21 cellular contexts compared by ENCODE assay signal in the genomic region with DNA sequence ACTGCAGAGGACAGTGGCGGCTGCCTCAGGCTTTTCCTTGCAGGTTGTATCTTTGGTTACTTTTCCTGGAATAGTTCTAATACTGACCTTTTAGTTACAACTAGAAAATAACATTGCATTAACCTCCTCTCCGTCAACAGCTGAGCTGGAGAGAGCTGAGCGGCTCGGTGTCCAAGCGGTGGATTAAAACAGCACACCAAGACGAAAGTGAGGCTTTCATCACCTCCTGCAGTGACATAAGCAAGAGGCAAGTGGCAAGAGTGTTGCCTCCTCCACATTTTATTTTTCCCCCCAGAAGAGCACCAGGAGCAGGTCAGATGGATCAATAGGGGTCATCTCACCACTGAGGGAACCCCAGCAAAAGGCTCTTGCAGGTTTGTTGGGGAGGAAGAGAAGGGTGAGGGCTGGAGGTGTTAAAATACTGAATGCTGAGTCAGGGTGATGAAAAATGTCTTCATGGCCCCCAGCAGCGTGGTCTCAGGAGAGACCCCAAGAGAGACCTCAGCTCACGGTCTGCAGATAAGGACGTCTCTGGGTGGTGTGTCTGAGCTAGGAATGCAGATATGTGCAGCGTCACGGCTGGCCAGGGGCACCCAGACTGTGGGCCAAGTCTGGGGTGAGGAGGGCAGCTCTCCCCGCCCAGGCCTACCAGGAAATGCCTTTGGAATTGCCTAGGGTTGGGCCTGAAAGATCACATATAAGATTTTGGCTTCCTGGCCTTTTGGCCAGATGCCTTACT. TPM values are rescaled to one million over a fixed set of nuclear protein-coding genes. Genes with fewer than 3 reads are reported as not detected.
DNase-seq lines count a peak whose midpoint lies in the region; ATAC-seq, FAIRE-seq and TF ChIP-seq lines count a peak whose summit lies in the region.
"Had no signal": no experiment of that assay in that cellular context is flagged by ENCODE, and none has a peak within 500 bp of the region (broad histone marks: within the 10 kb centered on the region; RNA-seq: fewer than 3 reads in every experiment).

No MANE protein-coding gene starts in this region.

- H2BK5ac ChIP-seq in mesenchymal stem cell (ENCODE audit: low read depth, low read length, poor library complexity, severe bottlenecking) = no peak overlapping the region

- no peak overlapping the region for H4K8ac ChIP-seq in mesenchymal stem cell (ENCODE audit: low read length)

- H4K91ac ChIP-seq in mesenchymal stem cell (ENCODE audit: low read length) = no peak overlapping the region

- H3K4me3 ChIP-seq in left ventricle myocardium inferior (no peak overlapping the region), mesenchymal stem cell (ENCODE audit: insufficient read depth in 1 of 2, low read depth in 1 of 2, low read length in 2 of 2) (no peak overlapping the region), stomach (no peak overlapping the region)
- H3K4me3 ChIP-seq: A549, upper lobe of left lung had no signal

- no peak overlapping the region for H3K14ac ChIP-seq in mesenchymal stem cell (ENCODE audit: low read length in 2 of 2)

- H3K27ac ChIP-seq in left ventricle myocardium inferior (replicated peaks) = no peak overlapping the region
- H3K27ac ChIP-seq in mesenchymal stem cell (ENCODE audit: low read length, poor library complexity, severe bottlenecking) = no peak overlapping the region
- H3K27ac ChIP-seq in stomach = peak overlapping the region in 4 of 5 donors; percentile 34 to 62 (median 52)
- H3K27ac ChIP-seq: A549, upper lobe of left lung had no signal

- no peak overlapping the region for H2AK5ac ChIP-seq in mesenchymal stem cell (ENCODE audit: low read length, severe bottlenecking)

- no peak overlapping the region for H3K4ac ChIP-seq in mesenchymal stem cell (ENCODE audit: low read depth in 1 of 2, low read length in 2 of 2)

- DNase-seq in Right ventricle myocardium inferior (ENCODE audit: missing footprints) = no peak
- DNase-seq in left ventricle myocardium inferior = no peak
- peak; percentile 49 for DNase-seq in amniotic epithelial cell (ENCODE audit: low read depth)
- no peak for DNase-seq in mesenchymal stem cell
- peak; percentile 69 for DNase-seq in stomach
- no peak for DNase-seq in D721Med (ENCODE audit: insufficient read length, low spot score)
- no peak for DNase-seq in NCI-H2171 treated with DMSO at 0.1 percent for 48 hours (lab: John Stamatoyannopoulos, UW)
- DNase-seq in NCI-H82 treated with DMSO at 0.1 percent for 48 hours (lab: John Stamatoyannopoulos, UW; ENCODE audit: unreplicated experiment) = no peak
- DNase-seq: activated CD8-positive, alpha-beta T cell treated with anti-CD3 and anti-CD28 coated beads, Interleukin-2, amount 10 ng/mL, durations not matched to agents 7 days and 5 days; CD4-positive, alpha-beta memory T cell; DND-41; hippocampal formation; MV-4-11; NCI-H2029 treated with DMSO at 0.1 percent for 48 hours; NCI-H524; posterior cingulate gyrus; SIG-M5; T-helper 17 cell had no signal

- no peak overlapping the region for H3K23ac ChIP-seq in mesenchymal stem cell (ENCODE audit: low read length in 2 of 2)

- H3K18ac ChIP-seq in mesenchymal stem cell (ENCODE audit: low read depth in 1 of 2, low read length in 2 of 2) = no peak overlapping the region

- peak; percentile 42 for ATAC-seq in Right ventricle myocardium inferior
- ATAC-seq: A549; activated CD8-positive, alpha-beta T cell treated with anti-CD3 and anti-CD28 coated beads, Interleukin-2, amount 10 ng/mL, durations not matched to agents 7 days and 5 days; stimulated activated effector memory CD8-positive, alpha-beta T cell treated with anti-CD3 and anti-CD28 coated beads, Interleukin-12 subunit alpha, Interleukin-12 subunit beta, amount 100 ng/mL, for 72 hours; T-helper 17 cell had no signal

- FAIRE-seq in D721Med (lab: Jason Lieb, UNC) = no peak
- FAIRE-seq: A549 had no signal

- H2AFZ ChIP-seq in mesenchymal stem cell (ENCODE audit: low read depth, low read length) = no peak overlapping the region

- H2BK12ac ChIP-seq in mesenchymal stem cell (ENCODE audit: low read length in 2 of 2) = no peak overlapping the region

- intact Hi-C loops in Right ventricle myocardium inferior (cut with DNase I) (no loop called here), left ventricle myocardium inferior (cut with micrococcal nuclease) (no loop called here), stomach (cut with DNase I; ENCODE audit: low total_unique reads) (no loop called here)

- H3K9me3 ChIP-seq in left ventricle myocardium inferior (replicated peaks) = peaks cover 10% of the 10 kb centered on the region
- H3K9me3 ChIP-seq in mesenchymal stem cell (ENCODE audit: control insufficient read depth, low read length) = peaks cover 5% of the 10 kb centered on the region
- H3K9me3 ChIP-seq in stomach = peaks cover 0 to 8% (median 8%) of the 10 kb centered on the region in 4 donors
- H3K9me3 ChIP-seq: A549 had no signal

- TF ChIP-seq POLR2A in stomach (IDR thresholded peaks at IDR 0.05) = no peak

- H2BK15ac ChIP-seq in mesenchymal stem cell (ENCODE audit: low read depth, poor library complexity, severe bottlenecking) = no peak overlapping the region

- WGBS in mesenchymal stem cell = 86% methylated on average over 12 of the region's 12 CpGs
- 47 to 64% (median 51%) methylated on average over 11 to 12 of the region's 12 CpGs for WGBS in stomach, 5 donors

- peak overlapping the region; percentile 27 for H3K9ac ChIP-seq in mesenchymal stem cell (ENCODE audit: low read length)

- H3K27me3 ChIP-seq in left ventricle myocardium inferior (ENCODE audit: low read depth) (no peaks in the 10 kb centered on the region), mesenchymal stem cell (ENCODE audit: control insufficient read depth in 1 of 2, insufficient read depth in 1 of 2, low read length in 2 of 2) (no peaks in the 10 kb centered on the region), stomach (no peaks in the 10 kb centered on the region)
- H3K27me3 ChIP-seq: upper lobe of left lung had no signal

- peaks cover 28% of the 10 kb centered on the region for H3K4me1 ChIP-seq in left ventricle myocardium inferior
- peaks cover 4% of the 10 kb centered on the region for H3K4me1 ChIP-seq in mesenchymal stem cell (ENCODE audit: control insufficient read depth, insufficient read depth, low read depth, low read length)
- H3K4me1 ChIP-seq in stomach = peaks cover 4 to 14% (median 9%) of the 10 kb centered on the region in 4 donors
- H3K4me1 ChIP-seq: A549 had no signal

- H2BK120ac ChIP-seq in mesenchymal stem cell (ENCODE audit: low read depth, low read length) = no peak overlapping the region

- no peak for TF ChIP-seq EP300 in stomach (IDR thresholded peaks at IDR 0.05)

- TF ChIP-seq CTCF in left ventricle myocardium inferior (IDR thresholded peaks at IDR 0.05; ENCODE audit: borderline replicate concordance) (no peak), stomach (IDR thresholded peaks at IDR 0.05) (no peak), D721Med (IDR thresholded peaks at IDR 0.05; ENCODE audit: insufficient read depth, missing control alignments) (no peak)

- H3K79me1 ChIP-seq in mesenchymal stem cell (replicated peaks; ENCODE audit: low read length, poor library complexity, severe bottlenecking) = no peaks in the 10 kb centered on the region

- no peak overlapping the region for H3K4me2 ChIP-seq in mesenchymal stem cell (ENCODE audit: low read length, poor library complexity, severe bottlenecking)
- H3K4me2 ChIP-seq: A549 had no signal

- H3K36me3 ChIP-seq in left ventricle myocardium inferior = no peaks in the 10 kb centered on the region
- no peaks in the 10 kb centered on the region for H3K36me3 ChIP-seq in mesenchymal stem cell (ENCODE audit: control insufficient read depth in 1 of 2, insufficient read depth in 2 of 2, low read depth in 1 of 2, low read length in 2 of 2)
- no peaks in the 10 kb centered on the region for H3K36me3 ChIP-seq in stomach
- H3K36me3 ChIP-seq: upper lobe of left lung had no signal

RNA-seq across cellular contexts. Expression of a gene that starts 50.3 kb away (rescaled TPM):
- total RNA-seq in Right ventricle myocardium inferior (10.4 TPM), left ventricle myocardium inferior (12.1 TPM), stomach (10 to 100 TPM; 12.5 to 52.5 (median 18.8) TPM)
- polyA plus RNA-seq in mesenchymal stem cell (2013, experiment 1 of 2) = 17.8 TPM
- polyA plus RNA-seq in mesenchymal stem cell (2013, experiment 2 of 2) = 19.5 TPM
- 10 to 100 TPM; 12.7 to 27.3 (median 18.7) TPM for polyA plus RNA-seq in stomach

RNA-seq across cellular contexts. Expression of a gene that starts 50.6 kb away (rescaled TPM):
- 10.8 TPM for total RNA-seq in Right ventricle myocardium inferior
- 10.6 TPM for total RNA-seq in left ventricle myocardium inferior
- polyA plus RNA-seq in mesenchymal stem cell (2013, experiment 1 of 2) = 3.9 TPM
- polyA plus RNA-seq in mesenchymal stem cell (2013, experiment 2 of 2) = 4.3 TPM
- total RNA-seq in stomach = 10 to 100 TPM; 14.8 to 88.8 (median 32.4) TPM
- polyA plus RNA-seq in stomach = 10 to 100 TPM; 11.5 to 20.2 (median 12.8) TPM

Comparison
In these comparisons a context has a peak if more than half of its experiments do, and no peak if none do; other contexts are left out.
1. DNase-seq: peak in amniotic epithelial cell (single experiment) and stomach (single experiment); none in Right ventricle myocardium inferior (single experiment), left ventricle myocardium inferior (single experiment), mesenchymal stem cell (single experiment), D721Med (single experiment), NCI-H2171 treated with DMSO at 0.1 percent for 48 hours (single experiment) and NCI-H82 treated with DMSO at 0.1 percent for 48 hours (single experiment).
2. H3K27ac ChIP-seq: peak in stomach (4 of 5); none in left ventricle myocardium inferior (single experiment) and mesenchymal stem cell (single experiment).